Comparison of ENCODE assay signal across 8 cellular contexts in the genomic region with DNA sequence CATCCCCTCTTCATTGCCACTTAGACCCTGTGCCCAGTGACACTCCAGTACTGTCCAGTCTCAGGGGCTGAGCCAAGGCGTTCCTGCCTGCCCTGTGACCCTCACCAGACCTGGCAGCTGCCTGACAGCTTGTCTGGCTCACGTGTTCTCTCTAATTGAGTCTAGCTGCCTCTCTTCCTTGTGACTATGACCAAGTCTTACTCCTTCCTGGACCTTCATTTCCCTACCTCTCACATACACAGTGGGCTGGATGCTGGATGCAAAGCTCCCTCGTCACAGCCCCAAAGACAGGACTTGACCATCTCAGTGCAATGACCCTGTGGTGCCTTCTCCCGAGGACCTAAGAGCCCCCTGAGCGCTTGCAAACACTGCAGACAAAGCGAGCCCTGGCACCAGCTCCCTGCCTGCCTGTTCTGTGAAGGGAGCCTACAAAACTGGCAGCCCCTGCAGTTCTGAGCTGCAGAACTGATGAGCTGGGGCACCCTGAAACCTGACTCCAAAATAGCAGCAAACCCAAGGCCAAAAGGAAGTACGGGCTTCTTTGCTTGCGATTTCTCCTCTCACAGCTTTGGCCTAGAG. TPM values are rescaled to one million over a fixed set of nuclear protein-coding genes. Genes with fewer than 3 reads are reported as not detected.
DNase-seq lines count a peak whose midpoint lies in the region; ATAC-seq, FAIRE-seq and TF ChIP-seq lines count a peak whose summit lies in the region.

No MANE protein-coding gene starts in this region.

- H3K14ac ChIP-seq in trophoblast cell (ENCODE audit: low read length), result no peak overlapping the region

- TF ChIP-seq POLR2A in GM12891 (IDR thresholded peaks at IDR 0.05; ENCODE audit: low read depth, low read length), result 0 out of 2 replicates have a peak, but pooled peaks have one; percentile 12

- H3K4me3 ChIP-seq in SJSA1, result peak overlapping the region; percentile 51
- H3K4me3 ChIP-seq in fibroblast of mammary gland (ENCODE audit: control insufficient read depth, low read depth, low read length), result peak overlapping the region; percentile 81
- H3K4me3 ChIP-seq in trophoblast cell (ENCODE audit: low read depth, low read length), result no peak overlapping the region

- no peak overlapping the region for H2BK5ac ChIP-seq in trophoblast cell (ENCODE audit: low read depth, low read length, poor library complexity)

- no peak overlapping the region for H4K12ac ChIP-seq in trophoblast cell (ENCODE audit: low read depth, low read length)

- no peaks in the 10 kb centered on the region for H3K27me3 ChIP-seq in SJSA1 (replicated peaks)
- H3K27me3 ChIP-seq in trophoblast cell (ENCODE audit: insufficient read depth, low read length), result no peaks in the 10 kb centered on the region

- H3K23ac ChIP-seq in trophoblast cell (ENCODE audit: low read length), result no peak overlapping the region

- H3K9me3 ChIP-seq in SJSA1 (replicated peaks) (no peaks in the 10 kb centered on the region), trophoblast cell (ENCODE audit: insufficient read depth, low read depth, low read length) (no peaks in the 10 kb centered on the region)

- no peak overlapping the region for H3K9ac ChIP-seq in trophoblast cell (ENCODE audit: low read length)

- no peak overlapping the region for H2AK5ac ChIP-seq in trophoblast cell (ENCODE audit: low read length)

- H3K4me1 ChIP-seq in SJSA1 (replicated peaks), result peaks cover 21% of the 10 kb centered on the region
- peaks cover 17 to 38% of the 10 kb centered on the region in 2 experiments for H3K4me1 ChIP-seq in trophoblast cell (ENCODE audit: control insufficient read depth in 1 of 2, insufficient read depth in 2 of 2, low read length in 2 of 2)

- peak; percentile 57 for FAIRE-seq in GM12891 (lab: Jason Lieb, UNC)

- H2AFZ ChIP-seq in trophoblast cell (ENCODE audit: insufficient read depth, low read length, poor library complexity), result no peak overlapping the region

- peaks cover 7% of the 10 kb centered on the region for H3K79me1 ChIP-seq in trophoblast cell (ENCODE audit: low read length)

- H3K79me2 ChIP-seq in trophoblast cell (ENCODE audit: control insufficient read depth, insufficient read depth, low read length, poor library complexity), result peaks cover 18% of the 10 kb centered on the region

- no peak for TF ChIP-seq CTCF in fibroblast of mammary gland (conservative IDR thresholded peaks at IDR 0.05; ENCODE audit: control insufficient read depth, insufficient read depth, low read depth, low read length)

- no peak for ATAC-seq in GM21717 (IDR thresholded peaks at IDR 0.05; ENCODE audit: unreplicated experiment)

- no peak overlapping the region for H4K8ac ChIP-seq in trophoblast cell (ENCODE audit: low read depth, low read length)

- H3K18ac ChIP-seq in trophoblast cell (ENCODE audit: low read length), result peak overlapping the region; percentile 13

- H3K36me3 ChIP-seq in SJSA1, result peaks cover 17% of the 10 kb centered on the region
- peaks cover 6 to 11% of the 10 kb centered on the region in 2 experiments for H3K36me3 ChIP-seq in trophoblast cell (ENCODE audit: control insufficient read depth in 1 of 2, insufficient read depth in 2 of 2, low read length in 2 of 2)

- no peak overlapping the region for H2BK12ac ChIP-seq in trophoblast cell (ENCODE audit: low read length)

- DNase-seq in GM12891 (ENCODE audit: insufficient read length, low spot score), result no peak
- no peak for DNase-seq in SJSA1 (ENCODE audit: low read depth in 1 of 2, low spot score in 2 of 2)
- peak; percentile 30 for DNase-seq in fibroblast of mammary gland (ENCODE audit: low read depth)
- no peak for DNase-seq in trophoblast cell
- no peak for DNase-seq in inferior parietal cortex (ENCODE audit: extremely low spot score)
- DNase-seq in DMS114 treated with DMSO at 0.1 percent for 48 hours (lab: John Stamatoyannopoulos, UW; ENCODE audit: unreplicated experiment), result no peak
- no peak for DNase-seq in NCI-H2227 (lab: John Stamatoyannopoulos, UW; ENCODE audit: unreplicated experiment)

- H2BK120ac ChIP-seq in trophoblast cell (ENCODE audit: insufficient read depth, low read length, poor library complexity), result no peak overlapping the region

- no CpG with 5 or more reads among the region's 8 CpGs for WGBS in trophoblast cell (ENCODE audit: extremely low coverage, insufficient coverage, insufficient read length)

- H4K91ac ChIP-seq in trophoblast cell (ENCODE audit: low read depth, low read length), result no peak overlapping the region

- H3K4me2 ChIP-seq in trophoblast cell (ENCODE audit: low read length), result peak overlapping the region; percentile 70

- no peak overlapping the region for H3K27ac ChIP-seq in SJSA1
- no peak overlapping the region for H3K27ac ChIP-seq in trophoblast cell (ENCODE audit: low read depth, low read length)

- H3K4ac ChIP-seq in trophoblast cell (ENCODE audit: low read depth, low read length), result peak overlapping the region; percentile 58

TF ChIP-seq in GM12891, 5 proteins besides CTCF, POLR2A, EP300 and RAD21:
- TF ChIP-seq PAX5 (IDR thresholded peaks at IDR 0.05; ENCODE audit: insufficient read depth, low read length, severe bottlenecking) (no peak), POU2F2 (IDR thresholded peaks at IDR 0.05; ENCODE audit: low read depth, low read length) (no peak), POLR2AphosphoS5 (IDR thresholded peaks at IDR 0.05; ENCODE audit: low read depth, low read length) (no peak), TAF1 (IDR thresholded peaks at IDR 0.05; ENCODE audit: low read depth, low read length) (no peak), SPI1 (IDR thresholded peaks at IDR 0.05; ENCODE audit: low read depth, low read length) (no peak)
TF ChIP-seq in GM12891: peak in this region for 0.

RNA-seq across cellular contexts. Expression of a gene that starts 1.7 kb away (rescaled TPM):
- 8.4 TPM for polyA plus RNA-seq in GM12891 (2012; ENCODE audit: low read depth, missing spikeins)
- total RNA-seq in SJSA1 (2014; rRNA removed; shearing (Covaris generic)), result 43.5 and 48.5 TPM in 2 replicates
- 20.5 and 21.3 TPM in 2 replicates for polyA plus RNA-seq in trophoblast cell (2013)

RNA-seq across cellular contexts. Expression of a gene that starts 3.8 kb away (rescaled TPM):
- 12.4 TPM for polyA plus RNA-seq in GM12891 (2012; ENCODE audit: low read depth, missing spikeins)
- 14.8 and 19.1 TPM in 2 replicates for total RNA-seq in SJSA1 (2014; rRNA removed; shearing (Covaris generic))
- 12.0 and 12.1 TPM in 2 replicates for polyA plus RNA-seq in trophoblast cell (2013)
